ENCODE assay signal across 17 cellular contexts in genomic region chr22:28864878-28865596, GRCh38. TPM values are rescaled to one million over a fixed set of nuclear protein-coding genes. Genes with fewer than 3 reads are reported as not detected.
DNase-seq lines count a peak whose midpoint lies in the region; ATAC-seq and TF ChIP-seq lines count a peak whose summit lies in the region.
"Had no signal": no experiment of that assay in that cellular context is flagged by ENCODE, and none has a peak within 500 bp of the region (broad histone marks: within the 10 kb centered on the region; RNA-seq: fewer than 3 reads in every experiment).

No MANE protein-coding gene starts in this region.

- H3K27me3 ChIP-seq in IMR-90 (ENCODE audit: control insufficient read depth, insufficient read depth, low read length) (peaks cover 8% of the 10 kb centered on the region; the same call in 1 of the 2 replicates), neural progenitor cell (no peaks in the 10 kb centered on the region)

- H3K27ac ChIP-seq in 22Rv1 (peak overlapping the region; percentile 70), IMR-90 (ENCODE audit: insufficient read depth, low read length) (no peak overlapping the region), neural progenitor cell (no peak overlapping the region)

- peak overlapping the region; percentile 18 for H2AFZ ChIP-seq in IMR-90 (replicated peaks; ENCODE audit: low read length, poor library complexity)
- no peak overlapping the region for H2AFZ ChIP-seq in neural progenitor cell (replicated peaks)

- H2AK5ac ChIP-seq in IMR-90 (ENCODE audit: low read depth, low read length), result no peak overlapping the region

- no peak overlapping the region for H3K23ac ChIP-seq in IMR-90 (ENCODE audit: low read depth, low read length)

- in situ Hi-C loops in IMR-90 (cut with MboI; ENCODE audit: low sequenced_read_pairs), result no loop called here

- H3K4me3 Mint-ChIP-seq in neural progenitor cell, result no peak overlapping the region
- no peak overlapping the region for H3K4me3 Mint-ChIP-seq in osteocyte (ENCODE audit: unreplicated experiment)
- no peak overlapping the region for H3K4me3 Mint-ChIP-seq in activated T-helper 1 cell treated with anti-CD3 and anti-CD28 coated beads, Interleukin-12 subunit alpha, Interleukin-12 subunit beta, Interleukin-2, Interleukin-4 antibody, amounts not matched to agents 30 ng/mL and 10 ng/mL and 1 ng/mL, durations not matched to agents 14 hours and 24 hours and 36 hours
- H3K4me3 Mint-ChIP-seq: CD14-positive monocyte, H9, IgD-negative memory B cell had no signal

- no peak for TF ChIP-seq POLR2A in IMR-90 (IDR thresholded peaks at IDR 0.05; ENCODE audit: low read depth, low read length)

- H3K27ac Mint-ChIP-seq in neural progenitor cell, result peak overlapping the region; percentile 8
- H3K27ac Mint-ChIP-seq in osteocyte (ENCODE audit: unreplicated experiment), result no peak overlapping the region
- no peak overlapping the region for H3K27ac Mint-ChIP-seq in activated T-helper 1 cell treated with anti-CD3 and anti-CD28 coated beads, Interleukin-12 subunit alpha, Interleukin-12 subunit beta, Interleukin-2, Interleukin-4 antibody, amounts not matched to agents 30 ng/mL and 10 ng/mL and 1 ng/mL, durations not matched to agents 14 hours and 24 hours and 36 hours
- H3K27ac Mint-ChIP-seq: H9, IgD-negative memory B cell had no signal

- H3K9me3 ChIP-seq in IMR-90 (ENCODE audit: control insufficient read depth, insufficient read depth, low read length) (peaks cover 3% of the 10 kb centered on the region; the same call in 1 of the 2 replicates), neural progenitor cell (ENCODE audit: low read depth) (no peaks in the 10 kb centered on the region)

- H3K4me3 ChIP-seq in IMR-90 (ENCODE audit: insufficient read depth, low read depth, low read length) (no peak overlapping the region), neural progenitor cell (no peak overlapping the region)

- H4K8ac ChIP-seq in IMR-90 (ENCODE audit: low read depth in 2 of 2, low read length in 2 of 2), result no peak overlapping the region

- peak overlapping the region; percentile 28 for H2AK9ac ChIP-seq in IMR-90 (replicated peaks; ENCODE audit: low read depth, low read length, poor library complexity)

- H2BK15ac ChIP-seq in IMR-90 (ENCODE audit: low read depth, low read length), result no peak overlapping the region

- intact Hi-C loops in IMR-90 (cut with micrococcal nuclease), result no loop called here
- intact Hi-C loops in activated T-helper 1 cell treated with anti-CD3 and anti-CD28 coated beads, Interleukin-12 subunit alpha, Interleukin-12 subunit beta, Interleukin-2, Interleukin-4 antibody, amounts not matched to agents 30 ng/mL and 10 ng/mL and 1 ng/mL, durations not matched to agents 14 hours and 24 hours and 36 hours (cut with micrococcal nuclease), result no loop called here

- H3K36me3 Mint-ChIP-seq in neural progenitor cell (peaks cover 3% of the 10 kb centered on the region), osteocyte (ENCODE audit: unreplicated experiment) (no peaks in the 10 kb centered on the region)
- H3K36me3 Mint-ChIP-seq in activated T-helper 1 cell treated with anti-CD3 and anti-CD28 coated beads, Interleukin-12 subunit alpha, Interleukin-12 subunit beta, Interleukin-2, Interleukin-4 antibody, amounts not matched to agents 30 ng/mL and 10 ng/mL and 1 ng/mL, durations not matched to agents 14 hours and 24 hours and 36 hours (ENCODE audit: low read depth), result no peaks in the 10 kb centered on the region
- H3K36me3 Mint-ChIP-seq: CD14-positive monocyte, IgD-negative memory B cell had no signal

- H3K9ac ChIP-seq in IMR-90 (ENCODE audit: low read depth, low read length) (no peak overlapping the region), neural progenitor cell (no peak overlapping the region)

- DNase-seq in IMR-90 (no peak), left lobe of liver (ENCODE audit: low spot score) (peak; percentile 86), neural progenitor cell (ENCODE audit: low spot score) (no peak), NCI-H345 (lab: John Stamatoyannopoulos, UW) (no peak), osteocyte (ENCODE audit: extremely low spot score, unreplicated experiment) (no peak), DMS153 (lab: John Stamatoyannopoulos, UW) (no peak)
- DNase-seq in activated T-helper 1 cell treated with anti-CD3 and anti-CD28 coated beads, Interleukin-12 subunit alpha, Interleukin-12 subunit beta, Interleukin-2, Interleukin-4 antibody, amounts not matched to agents 30 ng/mL and 10 ng/mL and 1 ng/mL, durations not matched to agents 14 hours and 24 hours and 36 hours (ENCODE audit: low spot score), result no peak
- DNase-seq: COR-L47, H9, NCI-H1417, NCI-H2029, NCI-H2227 treated with DMSO at 0.1 percent for 48 hours, NCI-H526 treated with DMSO at 0.1 percent for 48 hours, SIG-M5 had no signal

- no peak overlapping the region for H4K91ac ChIP-seq in IMR-90 (ENCODE audit: insufficient read depth, low read depth, low read length)

- H2BK5ac ChIP-seq in IMR-90 (ENCODE audit: low read depth, low read length, poor library complexity, severe bottlenecking), result no peak overlapping the region

- no peak overlapping the region for H4K5ac ChIP-seq in IMR-90 (ENCODE audit: low read depth, low read length)

- CTCF ChIA-PET in IMR-90 (lab: Yijun Ruan, JAX), result no interaction called here

- dilution Hi-C loops in IMR-90 (cut with HindIII; ENCODE audit: low sequenced_read_pairs, unreplicated experiment), result no loop called here

- H3K9me1 ChIP-seq in IMR-90 (ENCODE audit: insufficient read depth, low read length), result no peaks in the 10 kb centered on the region

- H3K4me1 Mint-ChIP-seq in neural progenitor cell (peaks cover 3% of the 10 kb centered on the region), osteocyte (ENCODE audit: unreplicated experiment) (no peaks in the 10 kb centered on the region)
- no peaks in the 10 kb centered on the region for H3K4me1 Mint-ChIP-seq in activated T-helper 1 cell treated with anti-CD3 and anti-CD28 coated beads, Interleukin-12 subunit alpha, Interleukin-12 subunit beta, Interleukin-2, Interleukin-4 antibody, amounts not matched to agents 30 ng/mL and 10 ng/mL and 1 ng/mL, durations not matched to agents 14 hours and 24 hours and 36 hours (ENCODE audit: low read depth)
- H3K4me1 Mint-ChIP-seq: H9, IgD-negative memory B cell had no signal

- H2BK20ac ChIP-seq in IMR-90 (ENCODE audit: low read depth, low read length), result no peak overlapping the region

- BruUV-seq in IMR-90 (replicated peaks; lab: Mats Ljungman, UMichigan), result no TSS peak

- peaks cover 5% of the 10 kb centered on the region for H3K27me3 Mint-ChIP-seq in neural progenitor cell (ENCODE audit: insufficient read depth, low read depth)
- no peaks in the 10 kb centered on the region for H3K27me3 Mint-ChIP-seq in osteocyte (ENCODE audit: unreplicated experiment)
- peaks cover 5% of the 10 kb centered on the region for H3K27me3 Mint-ChIP-seq in activated T-helper 1 cell treated with anti-CD3 and anti-CD28 coated beads, Interleukin-12 subunit alpha, Interleukin-12 subunit beta, Interleukin-2, Interleukin-4 antibody, amounts not matched to agents 30 ng/mL and 10 ng/mL and 1 ng/mL, durations not matched to agents 14 hours and 24 hours and 36 hours (ENCODE audit: insufficient read depth)

- H3K18ac ChIP-seq in IMR-90 (ENCODE audit: low read depth, low read length), result no peak overlapping the region

- 20% methylated on average over 1 of the region's 8 CpGs; no CpG with 5 or more reads in 1 of the 2 experiments for WGBS in IMR-90 (ENCODE audit: extremely low coverage in 2 of 2, insufficient read length in 1 of 2), 2 experiments

- H3F3A ChIP-seq in neural progenitor cell (ENCODE audit: low read depth), result no peaks in the 10 kb centered on the region

- no peaks in the 10 kb centered on the region for H3K79me1 ChIP-seq in IMR-90 (ENCODE audit: low read depth in 1 of 2, low read length in 2 of 2)

- H3K36me3 ChIP-seq in IMR-90 (ENCODE audit: control insufficient read depth, insufficient read depth, low read length) (no peaks in the 10 kb centered on the region), neural progenitor cell (no peaks in the 10 kb centered on the region)

- H3K56ac ChIP-seq in IMR-90 (ENCODE audit: extremely low read depth, insufficient read depth, low read length), result no peak overlapping the region

- H3K4me2 ChIP-seq in IMR-90 (ENCODE audit: low read depth, low read length), result no peak overlapping the region
- no peak overlapping the region for H3K4me2 ChIP-seq in neural progenitor cell

- H3K79me2 ChIP-seq in neural progenitor cell (ENCODE audit: low read depth), result no peaks in the 10 kb centered on the region

- H3K14ac ChIP-seq in IMR-90 (replicated peaks; ENCODE audit: low read depth, low read length), result no peak overlapping the region

- H3K4ac ChIP-seq in IMR-90 (ENCODE audit: low read depth, low read length), result no peak overlapping the region

- peaks cover 3% of the 10 kb centered on the region for H3K9me3 Mint-ChIP-seq in neural progenitor cell
- no peaks in the 10 kb centered on the region for H3K9me3 Mint-ChIP-seq in osteocyte (ENCODE audit: unreplicated experiment)
- no peaks in the 10 kb centered on the region for H3K9me3 Mint-ChIP-seq in activated T-helper 1 cell treated with anti-CD3 and anti-CD28 coated beads, Interleukin-12 subunit alpha, Interleukin-12 subunit beta, Interleukin-2, Interleukin-4 antibody, amounts not matched to agents 30 ng/mL and 10 ng/mL and 1 ng/mL, durations not matched to agents 14 hours and 24 hours and 36 hours
- H3K9me3 Mint-ChIP-seq: H9 had no signal

- H4K20me1 ChIP-seq in IMR-90 (ENCODE audit: insufficient read depth, low read length), result no peaks in the 10 kb centered on the region
- no peaks in the 10 kb centered on the region for H4K20me1 ChIP-seq in neural progenitor cell (ENCODE audit: low read depth)

- TF ChIP-seq CTCF in 22Rv1 (IDR thresholded peaks at IDR 0.05) (no peak), IMR-90 (conservative IDR thresholded peaks at IDR 0.05; ENCODE audit: low read depth, low read length) (no peak), neural progenitor cell (IDR thresholded peaks at IDR 0.05) (no peak), osteocyte (IDR thresholded peaks at IDR 0.05) (no peak)

- POLR2A ChIA-PET in IMR-90 (lab: Charles Lee; ENCODE audit: unreplicated experiment), result no interaction called here

- ATAC-seq in IMR-90 (ENCODE audit: low read depth), result no peak
- peak; percentile 90 for ATAC-seq in left lobe of liver

- H2BK120ac ChIP-seq in IMR-90 (ENCODE audit: low read depth, low read length), result no peak overlapping the region

- TF ChIP-seq RAD21 in IMR-90 (IDR thresholded peaks at IDR 0.05; ENCODE audit: low read length), result no peak

- H3K4me1 ChIP-seq in IMR-90 (ENCODE audit: control insufficient read depth, insufficient read depth, low read length), result no peaks in the 10 kb centered on the region
- no peaks in the 10 kb centered on the region for H3K4me1 ChIP-seq in neural progenitor cell

RNA-seq across cellular contexts. Expression of gene ZNRF3, which starts 18.3 kb away (rescaled TPM):
- total RNA-seq in IMR-90 (2012; rRNA removed) (1.4 TPM in 2 replicates), left lobe of liver (7.3 TPM), neural progenitor cell (ENCODE audit: low replicate concordance) (4.1 and 12.0 TPM in 2 replicates), osteocyte (6.4 and 6.7 TPM in 2 replicates)
- polyA plus RNA-seq in IMR-90 (2012; rRNA removed), result 2.4 and 3.3 TPM in 2 replicates
- polyA plus RNA-seq in IMR-90 (2012; cell fraction: cytosol; rRNA removed), result 1.4 and 3.5 TPM in 2 replicates
- polyA plus RNA-seq in IMR-90 (2012; cell fraction: nucleus; rRNA removed; ENCODE audit: low replicate concordance), result 2.1 and 5.4 TPM in 2 replicates
- total RNA-seq in activated T-helper 1 cell treated with anti-CD3 and anti-CD28 coated beads, Interleukin-12 subunit alpha, Interleukin-12 subunit beta, Interleukin-2, Interleukin-4 antibody, amounts not matched to agents 30 ng/mL and 10 ng/mL and 1 ng/mL, durations not matched to agents 14 hours and 24 hours and 36 hours, result 1.9 and 2.1 TPM in 2 replicates
- polyA plus RNA-seq: CD14-positive monocyte had no signal
